ENCODE assay signal across 15 cellular contexts in the genomic region with DNA sequence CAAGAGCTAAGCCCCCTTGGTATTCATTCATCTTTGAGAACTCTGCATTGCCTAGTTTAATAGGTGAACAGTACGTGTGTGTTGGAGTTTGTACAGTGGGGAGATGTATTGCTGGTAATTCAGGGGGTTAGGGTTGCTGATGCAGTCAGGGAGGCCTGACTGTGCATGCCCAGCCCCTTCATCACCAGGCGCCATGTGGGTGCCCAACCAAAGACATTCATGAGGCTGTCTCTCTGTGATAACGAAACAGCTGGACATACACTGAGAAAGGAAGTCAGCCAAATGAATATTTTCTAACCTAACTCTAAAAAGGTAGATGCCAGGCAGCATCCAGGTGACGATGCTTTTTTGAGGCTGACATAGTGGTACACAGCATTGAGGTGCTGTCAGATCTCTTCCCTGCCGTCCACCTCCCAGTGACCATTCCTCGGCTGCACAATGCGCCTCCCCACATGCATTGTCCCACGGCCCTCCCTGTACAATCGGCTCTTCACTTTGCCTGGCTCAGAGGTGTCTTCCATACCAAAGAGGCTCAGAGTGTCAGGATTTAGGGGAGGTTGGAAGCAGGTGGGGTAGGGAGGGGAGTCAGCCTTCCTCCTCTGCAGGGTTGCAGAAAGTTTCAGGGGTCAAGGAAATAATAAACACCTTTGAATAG. TPM values are rescaled to one million over a fixed set of nuclear protein-coding genes. Genes with fewer than 3 reads are reported as not detected.
DNase-seq lines count a peak whose midpoint lies in the region; TF ChIP-seq lines count a peak whose summit lies in the region.
"Had no signal": no experiment of that assay in that cellular context is flagged by ENCODE, and none has a peak within 500 bp of the region (broad histone marks: within the 10 kb centered on the region; RNA-seq: fewer than 3 reads in every experiment).

No MANE protein-coding gene starts in this region.

- no peak for TF ChIP-seq CTCF in nephron progenitor cell (IDR thresholded peaks at IDR 0.05)

- peaks cover 37% of the 10 kb centered on the region for H3K4me1 Mint-ChIP-seq in nephron progenitor cell
- H3K4me1 Mint-ChIP-seq: CD8-positive, alpha-beta memory T cell had no signal

- peak overlapping the region; percentile 55 for H3K27ac Mint-ChIP-seq in nephron progenitor cell
- H3K27ac Mint-ChIP-seq: HFFc6 had no signal

- peaks cover 0 to under 1% of the 10 kb centered on the region in 2 donors for H3K36me3 ChIP-seq in stomach smooth muscle (ENCODE audit: control insufficient read depth in 2 of 2, insufficient read depth in 2 of 2, low read length in 2 of 2)
- H3K36me3 ChIP-seq: BLaER1, HAP-1 had no signal

- peak overlapping the region; percentile 4 for H3K27ac ChIP-seq in cingulate gyrus (ENCODE audit: low read depth, low read length)
- peak overlapping the region; percentile 46 for H3K27ac ChIP-seq in stomach smooth muscle (ENCODE audit: low read length)
- H3K27ac ChIP-seq: 22Rv1, BLaER1 had no signal

- no peaks in the 10 kb centered on the region for H3K27me3 ChIP-seq in stomach smooth muscle (ENCODE audit: control insufficient read depth in 1 of 2, insufficient read depth in 2 of 2, low read length in 2 of 2)
- H3K27me3 ChIP-seq: BLaER1 had no signal

- DNase-seq in NCI-H82 (lab: John Stamatoyannopoulos, UW) (peak; percentile 18), NCI-H82 treated with DMSO at 0.1 percent for 48 hours (lab: John Stamatoyannopoulos, UW; ENCODE audit: unreplicated experiment) (no peak), nephron progenitor cell (no peak), NCI-H2029 (lab: John Stamatoyannopoulos, UW) (no peak), posterior vena cava (ENCODE audit: low spot score) (no peak)
- DNase-seq in activated CD4-positive, alpha-beta T cell treated with anti-CD3 and anti-CD28 coated beads for 4 hours: no peak
- DNase-seq: CD8-positive, alpha-beta memory T cell; DMS53; GF-D8; HFFc6 had no signal

- H3K27me3 Mint-ChIP-seq in nephron progenitor cell (ENCODE audit: low read depth, poor library complexity): peaks cover 5% of the 10 kb centered on the region

- H3K9ac ChIP-seq in stomach smooth muscle (ENCODE audit: low read length in 2 of 2): no peak overlapping the region
- H3K9ac ChIP-seq: BLaER1 had no signal

- peaks cover 68% of the 10 kb centered on the region for H3K4me1 ChIP-seq in stomach smooth muscle (ENCODE audit: control insufficient read depth, insufficient read depth, low read length)

- no peaks in the 10 kb centered on the region for H3K9me3 ChIP-seq in stomach smooth muscle (ENCODE audit: control insufficient read depth in 2 of 2, low read length in 2 of 2)
- H3K9me3 ChIP-seq: BLaER1, HAP-1 had no signal

- H3K4me3 Mint-ChIP-seq in nephron progenitor cell: no peak overlapping the region
- H3K4me3 Mint-ChIP-seq: CD8-positive, alpha-beta memory T cell; HFFc6 had no signal

- no peaks in the 10 kb centered on the region for H3K9me3 Mint-ChIP-seq in nephron progenitor cell
- H3K9me3 Mint-ChIP-seq: CD8-positive, alpha-beta memory T cell; HFFc6 had no signal

- H3K36me3 Mint-ChIP-seq in nephron progenitor cell (ENCODE audit: low read depth): no peaks in the 10 kb centered on the region
- H3K36me3 Mint-ChIP-seq: CD8-positive, alpha-beta memory T cell had no signal

- H3K4me3 ChIP-seq in stomach smooth muscle (ENCODE audit: low read length in 2 of 2): no peak overlapping the region
- H3K4me3 ChIP-seq: BLaER1, HAP-1 had no signal

- intact Hi-C loops in posterior vena cava (cut with DNase I): no loop called here

RNA-seq across cellular contexts. Expression of a gene that starts 19.0 kb away (rescaled TPM):
- 10 to 100 TPM; 83.1 to 92.6 TPM for total RNA-seq in posterior vena cava
